ENCODE assay signal across 8 cellular contexts in the genomic region with DNA sequence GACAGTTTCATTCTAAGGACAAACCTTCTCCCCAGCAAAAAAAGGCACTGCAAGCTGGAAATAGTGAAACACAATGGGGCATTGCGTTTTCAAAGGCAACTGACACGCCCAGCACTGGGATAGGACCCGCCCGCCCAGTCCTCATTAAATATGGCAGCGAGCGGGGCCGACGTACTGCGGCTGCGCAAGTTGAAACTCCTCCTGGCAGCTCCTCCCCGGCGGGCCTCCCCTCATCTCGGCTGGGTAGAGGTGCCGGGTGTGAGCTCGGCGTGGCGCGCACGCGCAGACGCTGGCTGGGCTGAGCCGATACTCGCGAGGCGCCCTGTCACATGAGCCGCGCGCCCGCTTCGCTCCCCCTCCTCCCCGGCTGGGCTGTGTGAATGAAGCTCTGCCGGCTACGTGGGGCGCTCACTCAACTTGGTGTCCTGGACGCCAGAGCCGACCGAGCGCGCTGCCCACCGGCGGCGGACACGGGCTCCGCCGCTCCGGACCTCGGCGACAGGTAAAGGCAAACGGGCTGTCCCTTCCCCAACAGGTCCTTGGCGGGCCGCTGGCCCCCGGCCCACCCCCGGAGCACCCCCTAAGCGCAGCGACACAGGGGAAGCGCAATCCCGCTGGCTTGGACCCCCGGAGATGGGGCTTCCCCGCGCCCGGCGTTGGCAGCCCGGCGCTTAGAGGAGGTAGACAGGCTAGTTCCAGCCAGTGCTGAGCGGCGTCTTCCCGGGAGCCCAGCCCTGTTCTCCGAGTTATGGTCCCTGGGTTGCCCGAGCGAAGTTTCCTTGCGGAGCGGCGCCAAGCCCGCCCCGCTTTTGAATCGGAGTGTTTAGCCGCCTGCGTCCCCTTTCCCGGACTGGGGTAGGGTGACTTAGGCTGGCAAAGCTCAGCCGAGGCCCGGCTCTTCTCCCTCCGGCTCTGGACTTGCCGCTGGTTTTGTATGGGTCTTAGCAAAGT. TPM values are rescaled to one million over a fixed set of nuclear protein-coding genes. Genes with fewer than 3 reads are reported as not detected.
A peak's percentile ranks its signal among the peaks of the same experiment; 100 is the strongest.
DNase-seq lines count a peak whose midpoint lies in the region; ATAC-seq and TF ChIP-seq lines count a peak whose summit lies in the region.

A gene (plus strand): TSS at position 306 of the 951 bp plus-strand sequence. CDS start 2,703 bp downstream, outside the sequence.

- peaks cover 6% of the 10 kb centered on the region; the same call in 1 of the 2 replicates for H3K79me2 ChIP-seq in OCI-LY3 (ENCODE audit: low read length)

- TF ChIP-seq CTCF in OCI-LY3 (IDR thresholded peaks at IDR 0.05; ENCODE audit: low read depth, low read length) (no peak), epithelial cell of esophagus (IDR thresholded peaks at IDR 0.05; ENCODE audit: insufficient read depth, low read depth, low read length, missing control alignments) (no peak), mucosa of descending colon (IDR thresholded peaks at IDR 0.05) (no peak)

- ATAC-seq in GM21528 (IDR thresholded peaks at IDR 0.05; ENCODE audit: low FRiP score, unreplicated experiment) (peak; percentile 95), mucosa of descending colon (peak; percentile 97)

- peaks cover 11% of the 10 kb centered on the region for H3K4me1 ChIP-seq in OCI-LY3 (ENCODE audit: low read length)
- no peaks in the 10 kb centered on the region for H3K4me1 ChIP-seq in mucosa of descending colon (ENCODE audit: low read depth)

- intact Hi-C loops in mucosa of descending colon (cut with DNase I, micrococcal nuclease) = no loop called here

- peak within 1 kb of the TSS; percentile 51 for H3K27ac ChIP-seq in OCI-LY3 (ENCODE audit: low read length)

- no peaks in the 10 kb centered on the region for H3K27me3 ChIP-seq in OCI-LY3 (ENCODE audit: low read depth, low read length)

- no peaks in the 10 kb centered on the region for H4K20me1 ChIP-seq in OCI-LY3 (ENCODE audit: insufficient read depth, low read length)

- peak within 1 kb of the TSS; percentile 89 for H3K4me2 ChIP-seq in OCI-LY3 (ENCODE audit: low read length)

- H3K9me3 ChIP-seq in OCI-LY3 (ENCODE audit: insufficient read depth, low read length) (no peaks in the 10 kb centered on the region), mucosa of descending colon (no peaks in the 10 kb centered on the region)

- no peaks in the 10 kb centered on the region for H3K36me3 ChIP-seq in OCI-LY3 (replicated peaks; ENCODE audit: low read depth, low read length)
- no peaks in the 10 kb centered on the region for H3K36me3 ChIP-seq in mucosa of descending colon (ENCODE audit: low read depth)

- peak; percentile 97 for DNase-seq in DMS 273 (lab: John Stamatoyannopoulos, UW; ENCODE audit: unreplicated experiment)
- DNase-seq in HuH-7.5 (ENCODE audit: low spot score) = peak; percentile 71
- DNase-seq in activated T-cell treated with anti-CD3 and anti-CD28 coated beads for 4 hours = peak; percentile 85
- peak; percentile 94 for DNase-seq in epithelial cell of esophagus (ENCODE audit: low read depth)
- DNase-seq in mucosa of descending colon = peak; percentile 95 to 97 (median 96)
- DNase-seq in stimulated activated CD8-positive, alpha-beta memory T cell treated with anti-CD3 and anti-CD28 coated beads, Interleukin-4, amount 100 ng/mL, for 1 hour (ENCODE audit: low read depth in 2 of 2, low spot score in 1 of 2) = peak; percentile 72 to 86

- H3K4me3 ChIP-seq in OCI-LY3 (ENCODE audit: low read length) = peak within 1 kb of the TSS; percentile 96
- peak within 1 kb of the TSS; percentile 65 for H3K4me3 ChIP-seq in epithelial cell of esophagus (ENCODE audit: low read length)
- H3K4me3 ChIP-seq in mucosa of descending colon = peak within 1 kb of the TSS; percentile 32

- peak within 1 kb of the TSS; percentile 98 for H2AFZ ChIP-seq in OCI-LY3 (ENCODE audit: low read depth, low read length)

- H3K9ac ChIP-seq in OCI-LY3 (ENCODE audit: low read length) = peak within 1 kb of the TSS; percentile 87

RNA-seq across cellular contexts. Expression of the gene that starts here (rescaled TPM):
- 10 to 100 TPM in 1 of 3 donors, 1 to 10 TPM in 2; 5.4 to 11.9 (median 10.0) TPM for total RNA-seq in mucosa of descending colon

Comparison
In these comparisons a context has a peak if more than half of its experiments do, and no peak if none do; other contexts are left out.
1. Peak in every context shown above with its lines: DNase-seq, ATAC-seq, H3K4me3 ChIP-seq and H3K27ac ChIP-seq.
2. H3K4me3 ChIP-seq: peak in every context shown above with its lines; median percentile 96 in OCI-LY3; 65 in epithelial cell of esophagus; 32 in mucosa of descending colon.